9 cellular contexts compared by ENCODE assay signal in the genomic region with DNA sequence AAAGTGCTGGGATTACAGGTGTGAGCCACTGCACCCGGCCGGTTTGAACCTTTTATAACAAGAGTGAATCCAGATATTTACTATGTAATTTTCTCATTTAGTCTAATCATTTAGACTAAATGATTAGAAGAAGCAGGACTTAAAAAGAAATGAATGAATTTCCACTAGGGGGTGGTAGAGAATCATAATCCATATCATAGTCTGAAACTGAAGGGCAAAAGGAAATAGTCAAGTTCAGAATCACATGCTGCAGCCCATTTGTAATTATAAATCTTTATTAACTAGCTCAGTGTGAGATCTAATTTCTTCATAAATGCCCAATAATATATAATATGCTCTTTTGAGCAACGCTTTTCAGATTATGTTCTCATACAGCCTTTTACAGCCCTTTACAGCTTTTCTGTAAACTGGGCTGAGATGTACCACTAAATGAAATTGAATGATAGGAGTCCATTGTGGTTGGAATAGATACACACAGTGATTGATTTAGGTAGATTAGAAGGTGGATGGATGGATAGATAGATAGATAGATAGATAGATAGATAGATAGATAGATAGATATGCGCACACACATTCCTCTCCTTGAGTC. TPM values are rescaled to one million over a fixed set of nuclear protein-coding genes. Genes with fewer than 3 reads are reported as not detected.
DNase-seq lines count a peak whose midpoint lies in the region; ATAC-seq and TF ChIP-seq lines count a peak whose summit lies in the region.
"Had no signal": no experiment of that assay in that cellular context is flagged by ENCODE, and none has a peak within 500 bp of the region (broad histone marks: within the 10 kb centered on the region; RNA-seq: fewer than 3 reads in every experiment).

No MANE protein-coding gene starts in this region.

- H3K4me2 ChIP-seq in fibroblast of lung (ENCODE audit: extremely low read depth, insufficient read depth, low read length): no peak overlapping the region
- H3K4me2 ChIP-seq in osteoblast (ENCODE audit: insufficient read depth, low read length): no peak overlapping the region
- H3K4me2 ChIP-seq: BLaER1 treated with 17β-estradiol and CSF1 and Interleukin-3, amounts not matched to agents 10 nM and 100 nM had no signal

- H2AFZ ChIP-seq in fibroblast of lung (ENCODE audit: low read length) (no peak overlapping the region), osteoblast (ENCODE audit: low read length) (no peak overlapping the region)

- H3K27ac ChIP-seq in fibroblast of lung (ENCODE audit: insufficient read depth, low read length): no peak overlapping the region
- H3K27ac ChIP-seq in osteoblast (ENCODE audit: low read depth, low read length): no peak overlapping the region
- H3K27ac ChIP-seq: BLaER1 treated with 17β-estradiol and CSF1 and Interleukin-3, amounts not matched to agents 10 nM and 100 nM had no signal

- H3K79me2 ChIP-seq in fibroblast of lung (ENCODE audit: control insufficient read depth, insufficient read depth, low read length) (no peaks in the 10 kb centered on the region), osteoblast (ENCODE audit: insufficient read depth, low read length) (no peaks in the 10 kb centered on the region)

- H3K9me3 ChIP-seq in fibroblast of lung (ENCODE audit: control insufficient read depth, insufficient read depth, low read depth, low read length) (no peaks in the 10 kb centered on the region), osteoblast (ENCODE audit: low read depth, low read length) (no peaks in the 10 kb centered on the region)
- H3K9me3 ChIP-seq: BLaER1 treated with 17β-estradiol and CSF1 and Interleukin-3, amounts not matched to agents 10 nM and 100 nM had no signal

- H3K9ac ChIP-seq in fibroblast of lung (ENCODE audit: insufficient read depth, low read length): no peak overlapping the region
- H3K9ac ChIP-seq: BLaER1 treated with 17β-estradiol and CSF1 and Interleukin-3, amounts not matched to agents 10 nM and 100 nM had no signal

- DNase-seq in SIG-M5 treated with dmso at 0.1 percent for 504 hours (lab: John Stamatoyannopoulos, UW; ENCODE audit: unreplicated experiment) (peak; percentile 66), SIG-M5 (lab: John Stamatoyannopoulos, UW) (no peak), NCI-H1417 (lab: John Stamatoyannopoulos, UW) (peak; percentile 23 to 86 (median 79)), SKM-1 (lab: John Stamatoyannopoulos, UW; ENCODE audit: unreplicated experiment) (peak; percentile 30), fibroblast of lung (ENCODE audit: low read depth in 2 of 2) (peak; percentile 52 to 88), osteoblast (ENCODE audit: insufficient read length, low spot score, missing footprints) (peak; percentile 11)

- ATAC-seq in GM18867 (IDR thresholded peaks at IDR 0.05; ENCODE audit: unreplicated experiment) (no peak), HG03354 (IDR thresholded peaks at IDR 0.05; ENCODE audit: poor library complexity, severe bottlenecking, unreplicated experiment) (no peak)

- H3K36me3 ChIP-seq in fibroblast of lung (ENCODE audit: control insufficient read depth, insufficient read depth, low read length): no peaks in the 10 kb centered on the region
- H3K36me3 ChIP-seq in osteoblast (ENCODE audit: insufficient read depth, low read length): no peaks in the 10 kb centered on the region
- H3K36me3 ChIP-seq: BLaER1 treated with 17β-estradiol and CSF1 and Interleukin-3, amounts not matched to agents 10 nM and 100 nM had no signal

- H3K4me1 ChIP-seq in fibroblast of lung (ENCODE audit: control insufficient read depth, extremely low read depth, insufficient read depth, low read length) (peaks cover 15% of the 10 kb centered on the region), osteoblast (ENCODE audit: insufficient read depth, low read length) (peaks cover 38% of the 10 kb centered on the region)

- H3K4me3 ChIP-seq in fibroblast of lung (replicated peaks in 1 of 4; ENCODE audit: control extremely low read depth in 1 of 4, insufficient read depth in 1 of 4, low read depth in 3 of 4, low read length in 4 of 4) (no peak overlapping the region), osteoblast (ENCODE audit: insufficient read depth, low read length) (no peak overlapping the region)
- H3K4me3 ChIP-seq: BLaER1 treated with 17β-estradiol and CSF1 and Interleukin-3, amounts not matched to agents 10 nM and 100 nM had no signal

- H3K27me3 ChIP-seq in fibroblast of lung (ENCODE audit: control insufficient read depth, insufficient read depth, low read length) (no peaks in the 10 kb centered on the region), osteoblast (ENCODE audit: insufficient read depth, low read length) (no peaks in the 10 kb centered on the region)
- H3K27me3 ChIP-seq: BLaER1 treated with 17β-estradiol and CSF1 and Interleukin-3, amounts not matched to agents 10 nM and 100 nM had no signal

- no peaks in the 10 kb centered on the region for H4K20me1 ChIP-seq in fibroblast of lung (ENCODE audit: control insufficient read depth, extremely low read depth, insufficient read depth, low read length)
- H4K20me1 ChIP-seq in osteoblast (ENCODE audit: insufficient read depth, low read length): no peaks in the 10 kb centered on the region
- H4K20me1 ChIP-seq: BLaER1 treated with 17β-estradiol and CSF1 and Interleukin-3, amounts not matched to agents 10 nM and 100 nM had no signal

- TF ChIP-seq CTCF in fibroblast of lung (conservative IDR thresholded peaks at IDR 0.05 in 1 of 2, IDR thresholded peaks at IDR 0.05 in 1 of 2; ENCODE audit: low read depth in 1 of 2, low read length in 2 of 2): peak; percentile 13 to 50
- peak; percentile 54 for TF ChIP-seq CTCF in osteoblast (IDR thresholded peaks at IDR 0.05; ENCODE audit: extremely low read depth, low read depth, low read length)

RNA-seq across cellular contexts. Expression of a gene that starts 31.8 kb away (rescaled TPM):
- total RNA-seq in fibroblast of lung (54.7 and 64.4 TPM in 2 replicates), osteoblast (20.3 and 29.8 TPM in 2 replicates)
- 43.0 and 75.0 TPM in 2 replicates for polyA plus RNA-seq in fibroblast of lung
- 50.9 and 86.2 TPM in 2 replicates for polyA plus RNA-seq in fibroblast of lung (2012)
- polyA minus RNA-seq in fibroblast of lung (ENCODE audit: low replicate concordance): 28.1 and 89.4 TPM in 2 replicates

RNA-seq across cellular contexts. Expression of a gene that starts 32.3 kb away (rescaled TPM):
- total RNA-seq in fibroblast of lung (66.8 and 107 TPM in 2 replicates), osteoblast (42.3 and 43.6 TPM in 2 replicates)
- 30.7 and 31.4 TPM in 2 replicates for polyA plus RNA-seq in fibroblast of lung
- 33.7 and 39.7 TPM in 2 replicates for polyA plus RNA-seq in fibroblast of lung (2012)
- polyA minus RNA-seq in fibroblast of lung (ENCODE audit: low replicate concordance): 91.4 and 92.5 TPM in 2 replicates

RNA-seq across cellular contexts. Expression of a gene that starts 41.9 kb away (rescaled TPM):
- total RNA-seq in fibroblast of lung: 72.9 and 77.3 TPM in 2 replicates
- polyA plus RNA-seq in fibroblast of lung: 77.1 and 80.0 TPM in 2 replicates
- polyA plus RNA-seq in fibroblast of lung (2012): 86.8 and 93.4 TPM in 2 replicates
- polyA minus RNA-seq in fibroblast of lung (ENCODE audit: low replicate concordance): 35.2 and 47.9 TPM in 2 replicates
- total RNA-seq in osteoblast: 67.3 and 83.4 TPM in 2 replicates

RNA-seq across cellular contexts. Expression of a gene that starts 47.3 kb away (rescaled TPM):
- total RNA-seq in fibroblast of lung: 14.1 and 27.7 TPM in 2 replicates
- 18.6 and 20.7 TPM in 2 replicates for polyA plus RNA-seq in fibroblast of lung
- 30.1 and 35.5 TPM in 2 replicates for polyA plus RNA-seq in fibroblast of lung (2012)
- 39.1 and 91.6 TPM in 2 replicates for polyA minus RNA-seq in fibroblast of lung (ENCODE audit: low replicate concordance)
- total RNA-seq in osteoblast: 12.4 and 20.6 TPM in 2 replicates

RNA-seq across cellular contexts. Expression of a gene that starts 55.0 kb away (rescaled TPM):
- total RNA-seq in fibroblast of lung (0.51 and 0.83 TPM in 2 replicates), osteoblast (2.2 and 8.3 TPM in 2 replicates)
- polyA plus RNA-seq in fibroblast of lung: 0.28 TPM in 2 replicates
- 0.09 and 0.15 TPM in 2 replicates for polyA plus RNA-seq in fibroblast of lung (2012)
- polyA minus RNA-seq in fibroblast of lung (ENCODE audit: low replicate concordance): not detected in 2 replicates
